ENCODE assay signal across 10 cellular contexts in the genomic region with DNA sequence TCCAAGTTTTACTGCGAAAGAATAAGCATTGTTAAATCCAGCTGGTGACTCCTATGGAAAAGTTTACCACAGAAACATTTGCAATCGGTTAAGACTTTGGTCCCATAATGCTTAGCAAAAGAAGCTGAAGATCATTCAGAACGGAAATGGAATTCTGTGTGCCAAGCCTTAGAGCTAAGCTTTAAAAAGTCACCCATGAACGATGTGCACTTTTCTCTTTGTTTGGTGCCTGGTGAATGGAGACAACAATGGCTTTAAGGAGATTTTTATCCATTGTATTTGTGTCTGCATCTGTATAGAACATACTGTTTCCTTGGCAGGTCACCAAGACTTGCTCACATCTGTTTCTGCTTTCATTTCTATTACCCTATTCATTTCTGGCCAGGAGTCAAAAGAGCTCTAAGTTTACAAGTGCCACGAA. TPM values are rescaled to one million over a fixed set of nuclear protein-coding genes. Genes with fewer than 3 reads are reported as not detected.
DNase-seq lines count a peak whose midpoint lies in the region; ATAC-seq and TF ChIP-seq lines count a peak whose summit lies in the region.
"Had no signal": no experiment of that assay in that cellular context is flagged by ENCODE, and none has a peak within 500 bp of the region (broad histone marks: within the 10 kb centered on the region; RNA-seq: fewer than 3 reads in every experiment).

No MANE protein-coding gene starts in this region.

- H3K4me1 Mint-ChIP-seq in type B pancreatic cell (ENCODE audit: unreplicated experiment) (peaks cover 40% of the 10 kb centered on the region), endothelial cell (ENCODE audit: unreplicated experiment) (no peaks in the 10 kb centered on the region), natural killer cell (no peaks in the 10 kb centered on the region)

- ATAC-seq in body of pancreas = no peak
- ATAC-seq in left lung = peak; percentile 68
- no peak for ATAC-seq in natural killer cell

- H3K27ac ChIP-seq in body of pancreas (no peak overlapping the region), left lung (peak overlapping the region; percentile 43 to 76)

- no peaks in the 10 kb centered on the region for H3K27me3 Mint-ChIP-seq in type B pancreatic cell
- no peaks in the 10 kb centered on the region for H3K27me3 Mint-ChIP-seq in endothelial cell (ENCODE audit: unreplicated experiment)
- H3K27me3 Mint-ChIP-seq in natural killer cell (ENCODE audit: low read depth in 2 of 2) = peaks cover 0 to 3% of the 10 kb centered on the region in 2 donors

- H3K4me3 Mint-ChIP-seq in type B pancreatic cell (peak overlapping the region; percentile 24), endothelial cell (ENCODE audit: unreplicated experiment) (no peak overlapping the region), natural killer cell (no peak overlapping the region)

- H3K9me3 Mint-ChIP-seq in type B pancreatic cell (peaks cover 14% of the 10 kb centered on the region), endothelial cell (ENCODE audit: unreplicated experiment) (no peaks in the 10 kb centered on the region), natural killer cell (peaks cover 0 to 3% of the 10 kb centered on the region in 2 donors)

- H3K4me3 ChIP-seq in body of pancreas (no peak overlapping the region), left lung (no peak overlapping the region)

- TF ChIP-seq CTCF in body of pancreas (IDR thresholded peaks at IDR 0.05) (no peak), left lung (IDR thresholded peaks at IDR 0.05) (no peak), type B pancreatic cell (conservative IDR thresholded peaks at IDR 0.05) (no peak), endothelial cell (IDR thresholded peaks at IDR 0.05; ENCODE audit: unreplicated experiment) (no peak), natural killer cell (IDR thresholded peaks at IDR 0.05) (no peak)

- TF ChIP-seq POLR2A in body of pancreas (IDR thresholded peaks at IDR 0.05) = no peak

- peak overlapping the region; percentile 15 for H3K27ac Mint-ChIP-seq in type B pancreatic cell
- H3K27ac Mint-ChIP-seq in endothelial cell (ENCODE audit: unreplicated experiment) = no peak overlapping the region
- no peak overlapping the region for H3K27ac Mint-ChIP-seq in natural killer cell

- H3K36me3 ChIP-seq in body of pancreas (replicated peaks in 1 of 2; ENCODE audit: insufficient read depth in 1 of 2, low read depth in 2 of 2) = no peaks in the 10 kb centered on the region
- H3K36me3 ChIP-seq in left lung = no peaks in the 10 kb centered on the region

- H3K27me3 ChIP-seq in body of pancreas (no peaks in the 10 kb centered on the region), left lung (no peaks in the 10 kb centered on the region)

- H3K36me3 Mint-ChIP-seq in type B pancreatic cell = peaks cover 7% of the 10 kb centered on the region
- no peaks in the 10 kb centered on the region for H3K36me3 Mint-ChIP-seq in endothelial cell (ENCODE audit: low read depth, unreplicated experiment)
- H3K36me3 Mint-ChIP-seq in natural killer cell = no peaks in the 10 kb centered on the region

- H3K9me3 ChIP-seq in body of pancreas (no peaks in the 10 kb centered on the region), left lung (no peaks in the 10 kb centered on the region)

- intact Hi-C loops in body of pancreas (cut with DNase I) = no loop called here
- intact Hi-C loops in left lung (cut with DNase I) = no loop called here
- intact Hi-C loops in natural killer cell (cut with micrococcal nuclease) = no loop called here

- DNase-seq in M059J (ENCODE audit: low read depth) = peak; percentile 76
- peak in 3 of 4 donors; percentile 7 to 16 (median 12) for DNase-seq in body of pancreas
- no peak for DNase-seq in left lung
- no peak for DNase-seq in type B pancreatic cell (ENCODE audit: extremely low spot score, unreplicated experiment)
- no peak for DNase-seq in endothelial cell (ENCODE audit: low spot score)
- DNase-seq in SIG-M5 treated with dmso at 0.1 percent for 504 hours (lab: John Stamatoyannopoulos, UW; ENCODE audit: unreplicated experiment) = no peak
- no peak for DNase-seq in D341Med (ENCODE audit: low spot score)
- no peak for DNase-seq in natural killer cell
- DNase-seq: NCI-H774; stimulated activated CD4-positive, alpha-beta T cell treated with anti-CD3 and anti-CD28 coated beads, Interleukin-4, amount 100 ng/mL, for 24 hours had no signal

- WGBS in body of pancreas, 2 donors = 28 to 43% methylated on average over 5 of the region's 5 CpGs

- H3K4me1 ChIP-seq in body of pancreas (no peaks in the 10 kb centered on the region), left lung (no peaks in the 10 kb centered on the region)

RNA-seq across cellular contexts. Expression of a gene that starts 26.3 kb away (rescaled TPM):
- total RNA-seq in M059J (2014; rRNA removed; shearing (Covaris generic)) = 587 and 961 TPM in 2 replicates
- total RNA-seq in body of pancreas = 100 to 1,000 TPM in 1 of 2 donors, 10 to 100 TPM in 1; 54.0 to 107 TPM
- total RNA-seq in left lung = 1,000 to 10,000 TPM in 1 of 2 donors, 100 to 1,000 TPM in 1; 859 to 3,050 TPM
- 23.0 and 692 TPM in 2 replicates for total RNA-seq in type B pancreatic cell (ENCODE audit: low replicate concordance)
- total RNA-seq in endothelial cell (ENCODE audit: unreplicated experiment) = 169 TPM
- not detected for total RNA-seq in natural killer cell

Comparison
In these comparisons a context has a peak if more than half of its experiments do, and no peak if none do; other contexts are left out.
1. DNase-seq: peak in M059J (single experiment) and body of pancreas (3 of 4); none in left lung (0 of 2), type B pancreatic cell (single experiment), endothelial cell (single experiment), SIG-M5 treated with dmso at 0.1 percent for 504 hours (single experiment), D341Med (single experiment) and natural killer cell (single experiment).
2. H3K27ac ChIP-seq: peak in left lung (2 of 2); none in body of pancreas (0 of 4).
3. RNA of a gene that starts 26.3 kb away (total RNA-seq): 859 to 3,050 TPM in left lung, 587 to 961 TPM in M059J, 23.0 to 692 TPM in type B pancreatic cell, 169 TPM in endothelial cell (single experiment) and 54.0 to 107 TPM in body of pancreas; not detected in natural killer cell; every median in the first group is over 10 times any median in the second.